40 cellular contexts compared by ENCODE assay signal in the genomic region with DNA sequence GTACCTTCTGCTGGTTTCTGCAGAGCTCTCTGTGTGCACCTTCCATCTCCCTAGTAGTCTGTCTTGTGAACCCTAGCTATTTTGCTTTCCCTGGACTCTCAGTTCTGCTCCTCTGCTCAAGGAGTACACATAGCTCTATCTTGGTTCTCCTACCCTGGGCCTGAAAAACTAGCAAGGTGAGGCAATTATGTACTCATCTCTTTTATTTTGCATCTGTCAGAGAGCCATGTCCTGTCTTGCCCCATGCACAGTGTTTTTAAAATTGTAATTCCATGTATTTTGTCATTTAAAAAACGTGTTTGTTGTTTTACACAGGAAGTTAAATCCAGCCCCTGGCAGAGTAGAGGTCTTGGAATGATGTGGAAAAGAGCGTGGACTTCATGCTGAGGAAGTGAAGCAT.
"Had no signal": no experiment of that assay in that cellular context is flagged by ENCODE, and none has a peak within 500 bp of the region (broad histone marks: within the 10 kb centered on the region; RNA-seq: fewer than 3 reads in every experiment).

No MANE protein-coding gene starts in this region.

- H3K4me3 Mint-ChIP-seq: activated CD4-positive, alpha-beta T cell treated with anti-CD3 and anti-CD28 coated beads for 36 hours; activated CD4-positive, alpha-beta T cell treated with anti-CD3 and anti-CD28 coated beads, Interleukin-2, amount 10 ng/mL, durations not matched to agents 7 days and 5 days; activated CD8-positive, alpha-beta T cell treated with anti-CD3 and anti-CD28 coated beads for 36 hours; activated naive CD4-positive, alpha-beta T cell treated with anti-CD3 and anti-CD28 coated beads for 36 hours; activated naive CD8-positive, alpha-beta T cell treated with anti-CD3 and anti-CD28 coated beads for 36 hours; activated T-cell treated with anti-CD3 and anti-CD28 coated beads, Interleukin-2, amount 50 U/mL, for 4 hours; activated T-cell treated with anti-CD3 and anti-CD28 coated beads, Interleukin-2, amount 50 U/mL, for 72 hours; activated T-helper 1 cell treated with anti-CD3 and anti-CD28 coated beads, Interleukin-12 subunit alpha, Interleukin-12 subunit beta, Interleukin-2, Interleukin-4 antibody, amounts not matched to agents 30 ng/mL and 10 ng/mL and 1 ng/mL, durations not matched to agents 14 hours and 24 hours and 36 hours; activated T-helper 17 cell treated with anti-CD3 and anti-CD28 coated beads, Interleukin-2, amount 50 U/mL, for 72 hours; central memory CD8-positive, alpha-beta T cell; T-helper 1 cell treated with Interleukin-12 subunit alpha and Interleukin-12 subunit beta and Interleukin-4 antibody, amounts not matched to agents 30 μg/mL and 1 μg/mL, for 36 hours; T-helper 2 cell treated with Interferon-gamma antibody and Interleukin-4, amounts not matched to agents 5 μg/mL and 100 μg/mL, for 36 hours; WTC11 had no signal

- H3K4me1 ChIP-seq: adrenal gland, body of pancreas, breast epithelium had no signal

- H3K36me3 ChIP-seq: adrenal gland, brain microvascular endothelial cell, breast epithelium, cardiac muscle cell, WERI-Rb-1 had no signal

- H3K27me3 Mint-ChIP-seq: activated CD4-positive, alpha-beta T cell treated with anti-CD3 and anti-CD28 coated beads, Interleukin-2, amount 10 ng/mL, durations not matched to agents 7 days and 5 days; activated CD8-positive, alpha-beta T cell treated with anti-CD3 and anti-CD28 coated beads for 36 hours; activated naive CD8-positive, alpha-beta T cell treated with anti-CD3 and anti-CD28 coated beads for 36 hours; activated T-helper 17 cell treated with anti-CD3 and anti-CD28 coated beads, Interleukin-2, amount 50 U/mL, for 72 hours; central memory CD8-positive, alpha-beta T cell had no signal

- H3K36me3 Mint-ChIP-seq: activated naive CD4-positive, alpha-beta T cell treated with anti-CD3 and anti-CD28 coated beads, Interleukin-2, amount 50 U/mL, for 72 hours; activated naive CD8-positive, alpha-beta T cell treated with anti-CD3 and anti-CD28 coated beads for 36 hours; WTC11 had no signal

- H3K9me3 ChIP-seq: adrenal gland, body of pancreas, breast epithelium had no signal

- H3K27ac ChIP-seq: adrenal gland, body of pancreas, brain microvascular endothelial cell, breast epithelium, cardiac muscle cell, WERI-Rb-1 had no signal

- H3K4me3 ChIP-seq: adrenal gland, body of pancreas, breast epithelium, cardiac muscle cell had no signal

- H3K27me3 ChIP-seq: adrenal gland, body of pancreas, brain microvascular endothelial cell, breast epithelium, cardiac muscle cell had no signal

- ATAC-seq: activated CD4-positive, alpha-beta T cell treated with anti-CD3 and anti-CD28 coated beads for 36 hours; activated CD4-positive, CD25-positive, alpha-beta regulatory T cell treated with anti-CD3 and anti-CD28 coated beads, Interleukin-2, amount 50 U/mL, for 24 hours; activated CD8-positive, alpha-beta T cell treated with anti-CD3 and anti-CD28 coated beads for 36 hours; activated naive CD4-positive, alpha-beta T cell treated with anti-CD3 and anti-CD28 coated beads, Interleukin-2, amount 50 U/mL, for 72 hours; activated T-cell treated with anti-CD3 and anti-CD28 coated beads, Interleukin-2, amount 50 U/mL, for 4 hours; activated T-cell treated with anti-CD3 and anti-CD28 coated beads, Interleukin-2, amount 50 U/mL, for 72 hours; activated T-helper 17 cell treated with anti-CD3 and anti-CD28 coated beads, Interleukin-2, amount 50 U/mL, for 72 hours; body of pancreas; WTC11 had no signal

- H3K27ac Mint-ChIP-seq: activated CD4-positive, alpha-beta T cell treated with anti-CD3 and anti-CD28 coated beads for 36 hours; activated CD4-positive, alpha-beta T cell treated with anti-CD3 and anti-CD28 coated beads, Interleukin-2, amount 10 ng/mL, durations not matched to agents 7 days and 5 days; activated CD8-positive, alpha-beta T cell treated with anti-CD3 and anti-CD28 coated beads for 36 hours; activated naive CD4-positive, alpha-beta T cell treated with anti-CD3 and anti-CD28 coated beads for 36 hours; activated naive CD4-positive, alpha-beta T cell treated with anti-CD3 and anti-CD28 coated beads, Interleukin-2, amount 50 U/mL, for 72 hours; activated naive CD8-positive, alpha-beta T cell treated with anti-CD3 and anti-CD28 coated beads for 36 hours; activated T-cell treated with anti-CD3 and anti-CD28 coated beads, Interleukin-2, amount 50 U/mL, for 72 hours; activated T-helper 1 cell treated with anti-CD3 and anti-CD28 coated beads, Interleukin-12 subunit alpha, Interleukin-12 subunit beta, Interleukin-2, Interleukin-4 antibody, amounts not matched to agents 30 ng/mL and 10 ng/mL and 1 ng/mL, durations not matched to agents 14 hours and 24 hours and 36 hours; activated T-helper 17 cell treated with anti-CD3 and anti-CD28 coated beads, Interleukin-2, amount 50 U/mL, for 72 hours; T-helper 1 cell treated with Interleukin-12 subunit alpha and Interleukin-12 subunit beta and Interleukin-4 antibody, amounts not matched to agents 30 μg/mL and 1 μg/mL, for 36 hours; T-helper 2 cell treated with Interferon-gamma antibody and Interleukin-4, amounts not matched to agents 5 μg/mL and 100 μg/mL, for 36 hours; WTC11 had no signal

- H3K9me3 Mint-ChIP-seq: activated CD4-positive, alpha-beta T cell treated with anti-CD3 and anti-CD28 coated beads, Interleukin-2, amount 10 ng/mL, durations not matched to agents 7 days and 5 days; activated CD8-positive, alpha-beta T cell treated with anti-CD3 and anti-CD28 coated beads for 36 hours; activated naive CD4-positive, alpha-beta T cell treated with anti-CD3 and anti-CD28 coated beads for 36 hours; activated naive CD4-positive, alpha-beta T cell treated with anti-CD3 and anti-CD28 coated beads, Interleukin-2, amount 50 U/mL, for 72 hours; activated naive CD8-positive, alpha-beta T cell treated with anti-CD3 and anti-CD28 coated beads for 36 hours; activated T-cell treated with anti-CD3 and anti-CD28 coated beads, Interleukin-2, amount 50 U/mL, for 4 hours; activated T-cell treated with anti-CD3 and anti-CD28 coated beads, Interleukin-2, amount 50 U/mL, for 72 hours; activated T-helper 1 cell treated with anti-CD3 and anti-CD28 coated beads, Interleukin-12 subunit alpha, Interleukin-12 subunit beta, Interleukin-2, Interleukin-4 antibody, amounts not matched to agents 30 ng/mL and 10 ng/mL and 1 ng/mL, durations not matched to agents 14 hours and 24 hours and 36 hours; activated T-helper 17 cell treated with anti-CD3 and anti-CD28 coated beads, Interleukin-2, amount 50 U/mL, for 72 hours; T-helper 1 cell treated with Interleukin-12 subunit alpha and Interleukin-12 subunit beta and Interleukin-4 antibody, amounts not matched to agents 30 μg/mL and 1 μg/mL, for 36 hours; T-helper 2 cell treated with Interferon-gamma antibody and Interleukin-4, amounts not matched to agents 5 μg/mL and 100 μg/mL, for 36 hours had no signal

- DNase-seq: activated CD4-positive, alpha-beta T cell treated with anti-CD3 and anti-CD28 coated beads for 1 hour; activated CD4-positive, alpha-beta T cell treated with anti-CD3 and anti-CD28 coated beads for 36 hours; activated CD4-positive, alpha-beta T cell treated with anti-CD3 and anti-CD28 coated beads for 48 hours; activated CD4-positive, alpha-beta T cell treated with anti-CD3 and anti-CD28 coated beads, Interleukin-2, amount 10 ng/mL, durations not matched to agents 7 days and 5 days; activated CD4-positive, alpha-beta T cell treated with anti-CD3 and anti-CD28 coated beads, Interleukin-2, amount 50 U/mL, for 48 hours; activated CD4-positive, CD25-positive, alpha-beta regulatory T cell; activated CD8-positive, alpha-beta memory T cell treated with anti-CD3 and anti-CD28 coated beads, Interleukin-2, amount 50 U/mL, for 4 hours; activated CD8-positive, alpha-beta T cell treated with anti-CD3 and anti-CD28 coated beads for 36 hours; activated effector memory CD4-positive, alpha-beta T cell treated with anti-CD3 and anti-CD28 coated beads, Interleukin-2, amount 50 U/mL, for 16 hours; activated gamma-delta T cell treated with Interleukin-2 at 50 U/mL for 16 hours; activated naive CD4-positive, alpha-beta T cell; activated naive CD4-positive, alpha-beta T cell treated with anti-CD3 and anti-CD28 coated beads for 36 hours; activated naive CD4-positive, alpha-beta T cell treated with anti-CD3 and anti-CD28 coated beads, Interleukin-2, amount 50 U/mL, for 16 hours; activated naive CD8-positive, alpha-beta T cell treated with anti-CD3 and anti-CD28 coated beads for 36 hours; activated T-cell treated with anti-CD3 and anti-CD28 coated beads for 4 hours; activated T-cell treated with anti-CD3 and anti-CD28 coated beads, Interleukin-2, amount 50 U/mL, for 1 hour; activated T-cell treated with anti-CD3 and anti-CD28 coated beads, Interleukin-2, amount 50 U/mL, for 4 hours; activated T-cell treated with anti-CD3 and anti-CD28 coated beads, Interleukin-2, amount 50 U/mL, for 72 hours; adrenal gland; amniotic stem cell; aorta; body of pancreas; brain microvascular endothelial cell; caudate nucleus; cerebellar nuclear complex; SW 1271; T-helper 1 cell; T-helper 2 cell; T-helper 9 cell; WERI-Rb-1 had no signal

- H3K4me1 Mint-ChIP-seq: activated CD4-positive, alpha-beta T cell treated with anti-CD3 and anti-CD28 coated beads for 36 hours; activated CD4-positive, alpha-beta T cell treated with anti-CD3 and anti-CD28 coated beads, Interleukin-2, amount 10 ng/mL, durations not matched to agents 7 days and 5 days; activated naive CD8-positive, alpha-beta T cell treated with anti-CD3 and anti-CD28 coated beads for 36 hours; activated T-helper 17 cell treated with anti-CD3 and anti-CD28 coated beads, Interleukin-2, amount 50 U/mL, for 72 hours; central memory CD8-positive, alpha-beta T cell had no signal
